ENCODE assay signal across 27 cellular contexts in the genomic region with DNA sequence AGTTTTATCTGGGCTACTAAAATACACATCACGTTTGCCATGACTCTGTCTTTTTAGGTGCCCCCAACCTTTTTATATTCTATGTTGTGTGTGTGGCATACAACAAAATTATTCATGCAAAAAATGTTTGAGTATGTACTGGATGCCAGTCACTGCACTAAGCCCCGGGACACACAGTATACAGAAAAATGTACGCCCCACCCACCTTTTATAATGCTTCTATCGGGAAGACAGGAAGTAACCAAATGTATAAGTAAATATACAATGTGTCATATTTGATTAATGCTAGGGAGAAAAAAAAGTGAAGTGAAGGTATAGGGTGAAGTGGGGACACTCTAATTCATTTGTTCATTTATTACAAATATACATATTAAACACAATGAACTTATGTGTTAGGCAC.
"Had no signal": no experiment of that assay in that cellular context is flagged by ENCODE, and none has a peak within 500 bp of the region (broad histone marks: within the 10 kb centered on the region; RNA-seq: fewer than 3 reads in every experiment).

No MANE protein-coding gene starts in this region.

- H3K4me3 ChIP-seq: colonic mucosa, gastrocnemius medialis, left lung, neural progenitor cell, ovary, psoas muscle, sigmoid colon, stomach, thyroid gland, vagina had no signal

- ATAC-seq: gastrocnemius medialis; left lung; naive thymus-derived CD4-positive, alpha-beta T cell; psoas muscle; right cardiac atrium; stimulated activated effector memory CD8-positive, alpha-beta T cell treated with anti-CD3 and anti-CD28 coated beads, Interleukin-12 subunit alpha, Interleukin-12 subunit beta, amount 100 ng/mL, for 72 hours had no signal

- H3K27ac ChIP-seq: colonic mucosa, gastrocnemius medialis, left lung, neural progenitor cell, ovary, psoas muscle, sigmoid colon, stomach, thyroid gland, vagina had no signal

- H3K27me3 Mint-ChIP-seq: dendritic cell treated with granulocyte-macrophage colony-stimulating factor and Interleukin-4, amounts not matched to agents 40 ng/mL and 50 ng/mL, for 4 days had no signal

- H3K4me3 Mint-ChIP-seq: dendritic cell treated with granulocyte-macrophage colony-stimulating factor and Interleukin-4, amounts not matched to agents 40 ng/mL and 50 ng/mL, for 4 days; endodermal cell; mesothelial cell of epicardium; naive thymus-derived CD4-positive, alpha-beta T cell; nephron; neural progenitor cell; stimulated activated effector memory CD8-positive, alpha-beta T cell treated with anti-CD3 and anti-CD28 coated beads, Interleukin-12 subunit alpha, Interleukin-12 subunit beta, amount 100 ng/mL, for 72 hours had no signal

- H3K4me1 Mint-ChIP-seq: endodermal cell; naive thymus-derived CD4-positive, alpha-beta T cell; stimulated activated effector memory CD8-positive, alpha-beta T cell treated with anti-CD3 and anti-CD28 coated beads, Interleukin-12 subunit alpha, Interleukin-12 subunit beta, amount 100 ng/mL, for 72 hours had no signal

- H3K36me3 Mint-ChIP-seq: mesothelial cell of epicardium; neural progenitor cell; stimulated activated effector memory CD8-positive, alpha-beta T cell treated with anti-CD3 and anti-CD28 coated beads, Interleukin-12 subunit alpha, Interleukin-12 subunit beta, amount 100 ng/mL, for 72 hours had no signal

- DNase-seq: colonic mucosa; effector CD8-positive, alpha-beta T cell; endodermal cell; erythroblast; gastrocnemius medialis; head of caudate nucleus; kidney; left lung; mesenchymal stem cell; naive thymus-derived CD4-positive, alpha-beta T cell; ovary; posterior cingulate gyrus; psoas muscle; right cardiac atrium; sigmoid colon; stimulated activated CD4-positive, alpha-beta T cell treated with anti-CD3 and anti-CD28 coated beads, Interleukin-2, amount 100 ng/mL, for 24 hours; stimulated activated CD4-positive, alpha-beta T cell treated with anti-CD3 and anti-CD28 coated beads, Interleukin-4, amount 100 ng/mL, for 24 hours; stimulated activated naive CD4-positive, alpha-beta T cell treated with Interleukin-2 at 50 U/mL for 16 hours; stomach; thyroid gland; trophoblast cell had no signal

- H3K27me3 ChIP-seq: colonic mucosa, gastrocnemius medialis, left lung, neural progenitor cell, ovary, sigmoid colon, stomach, thyroid gland, vagina had no signal

- H3K9me3 Mint-ChIP-seq: stimulated activated effector memory CD8-positive, alpha-beta T cell treated with anti-CD3 and anti-CD28 coated beads, Interleukin-12 subunit alpha, Interleukin-12 subunit beta, amount 100 ng/mL, for 72 hours had no signal

- FAIRE-seq: kidney had no signal

- H3K4me1 ChIP-seq: colonic mucosa, gastrocnemius medialis, left lung, neural progenitor cell, psoas muscle, stomach, thyroid gland, vagina had no signal

- H3K27ac Mint-ChIP-seq: dendritic cell treated with granulocyte-macrophage colony-stimulating factor and Interleukin-4, amounts not matched to agents 40 ng/mL and 50 ng/mL, for 4 days; endodermal cell; mesothelial cell of epicardium; naive thymus-derived CD4-positive, alpha-beta T cell; nephron; neural progenitor cell; stimulated activated effector memory CD8-positive, alpha-beta T cell treated with anti-CD3 and anti-CD28 coated beads, Interleukin-12 subunit alpha, Interleukin-12 subunit beta, amount 100 ng/mL, for 72 hours had no signal

- H3K36me3 ChIP-seq: colonic mucosa, gastrocnemius medialis, left lung, neural progenitor cell, ovary, sigmoid colon, stomach, thyroid gland, vagina had no signal

- H3K9me3 ChIP-seq: colonic mucosa, gastrocnemius medialis, ovary, psoas muscle, sigmoid colon, thyroid gland, vagina had no signal
